27 cellular contexts compared by ENCODE assay signal in the genomic region with DNA sequence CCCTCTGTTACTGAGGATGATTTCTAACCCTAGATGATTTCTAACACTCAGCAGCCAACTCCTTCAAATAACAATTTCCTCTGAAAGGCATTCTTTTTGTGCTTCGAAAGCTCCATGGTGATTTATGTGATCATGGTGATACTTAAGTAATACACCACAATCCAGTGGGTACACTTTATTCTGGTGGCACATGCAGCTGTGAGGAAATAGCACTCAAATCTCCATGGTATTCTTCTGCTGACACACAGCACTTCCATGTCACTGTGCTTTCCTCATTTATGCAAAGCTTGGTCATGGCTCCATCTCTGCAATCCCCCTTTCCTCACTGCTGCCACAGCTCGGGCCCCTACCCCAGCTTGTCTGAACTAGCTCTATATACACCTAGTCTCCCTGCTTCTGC.
"Had no signal": no experiment of that assay in that cellular context is flagged by ENCODE, and none has a peak within 500 bp of the region (broad histone marks: within the 10 kb centered on the region; RNA-seq: fewer than 3 reads in every experiment).

No MANE protein-coding gene starts in this region.

- H3K27me3 ChIP-seq: ascending aorta, body of pancreas had no signal

- H3K9me3 Mint-ChIP-seq: activated naive CD4-positive, alpha-beta T cell treated with anti-CD3 and anti-CD28 coated beads, Interleukin-2, amount 50 U/mL, for 24 hours; activated T-helper 1 cell treated with anti-CD3 and anti-CD28 coated beads, Interleukin-12 subunit alpha, Interleukin-12 subunit beta, Interleukin-2, Interleukin-4 antibody, amounts not matched to agents 30 ng/mL and 10 ng/mL and 1 ng/mL, durations not matched to agents 14 hours and 24 hours and 36 hours; T-helper 2 cell treated with Interferon-gamma antibody and Interleukin-4, amounts not matched to agents 5 μg/mL and 100 μg/mL, for 36 hours; WTC11 had no signal

- H3K27me3 Mint-ChIP-seq: activated naive CD4-positive, alpha-beta T cell treated with anti-CD3 and anti-CD28 coated beads, Interleukin-2, amount 50 U/mL, for 24 hours had no signal

- H3K4me3 ChIP-seq: ascending aorta, body of pancreas, K562, SK-N-MC had no signal

- H3K27ac Mint-ChIP-seq: activated CD8-positive, alpha-beta T cell treated with anti-CD3 and anti-CD28 coated beads, Interleukin-2, amount 10 ng/mL, durations not matched to agents 7 days and 5 days; activated naive CD4-positive, alpha-beta T cell treated with anti-CD3 and anti-CD28 coated beads, Interleukin-2, amount 50 U/mL, for 24 hours; activated T-helper 1 cell treated with anti-CD3 and anti-CD28 coated beads, Interleukin-12 subunit alpha, Interleukin-12 subunit beta, Interleukin-2, Interleukin-4 antibody, amounts not matched to agents 30 ng/mL and 10 ng/mL and 1 ng/mL, durations not matched to agents 14 hours and 24 hours and 36 hours; T-helper 2 cell treated with Interferon-gamma antibody and Interleukin-4, amounts not matched to agents 5 μg/mL and 100 μg/mL, for 36 hours had no signal

- H3K4me1 Mint-ChIP-seq: activated naive CD4-positive, alpha-beta T cell treated with anti-CD3 and anti-CD28 coated beads, Interleukin-2, amount 50 U/mL, for 24 hours had no signal

- H3K4me1 ChIP-seq: ascending aorta, body of pancreas had no signal

- H3K9me3 ChIP-seq: ascending aorta, body of pancreas had no signal

- H3K27ac ChIP-seq: ascending aorta, body of pancreas, SK-N-MC had no signal

- H3K4me3 Mint-ChIP-seq: activated CD8-positive, alpha-beta T cell treated with anti-CD3 and anti-CD28 coated beads, Interleukin-2, amount 10 ng/mL, durations not matched to agents 7 days and 5 days; activated naive CD4-positive, alpha-beta T cell treated with anti-CD3 and anti-CD28 coated beads, Interleukin-2, amount 50 U/mL, for 24 hours; activated T-helper 1 cell treated with anti-CD3 and anti-CD28 coated beads, Interleukin-12 subunit alpha, Interleukin-12 subunit beta, Interleukin-2, Interleukin-4 antibody, amounts not matched to agents 30 ng/mL and 10 ng/mL and 1 ng/mL, durations not matched to agents 14 hours and 24 hours and 36 hours; T-helper 2 cell treated with Interferon-gamma antibody and Interleukin-4, amounts not matched to agents 5 μg/mL and 100 μg/mL, for 36 hours; WTC11 had no signal

- DNase-seq: activated CD4-positive, alpha-beta T cell treated with anti-CD3 and anti-CD28 coated beads for 48 hours; activated CD4-positive, alpha-beta T cell treated with anti-CD3 and anti-CD28 coated beads, Interleukin-2, amount 50 U/mL, for 4 hours; activated CD4-positive, CD25-positive, alpha-beta regulatory T cell treated with anti-CD3 and anti-CD28 coated beads, Interleukin-2, amount 50 U/mL, for 72 hours; activated CD8-positive, alpha-beta memory T cell treated with anti-CD3 and anti-CD28 coated beads, Interleukin-2, amount 50 U/mL, for 48 hours; activated CD8-positive, alpha-beta T cell treated with anti-CD3 and anti-CD28 coated beads, Interleukin-2, amount 10 ng/mL, durations not matched to agents 7 days and 5 days; activated effector memory CD4-positive, alpha-beta T cell treated with Interleukin-2 at 50 U/mL for 16 hours; activated naive CD4-positive, alpha-beta T cell; activated T-cell treated with anti-CD3 and anti-CD28 coated beads, Interleukin-2, amount 50 U/mL, for 1 hour; amniotic stem cell; body of pancreas; Karpas-422; NCI-H1048; NCI-H146; NCI-H187 treated with DMSO at 0.1 percent for 48 hours; NCI-H2081 treated with DMSO at 0.1 percent for 48 hours; NCI-H2227 treated with DMSO at 0.1 percent for 48 hours; NCI-H446 treated with DMSO at 0.1 percent for 48 hours; NCI-H524 treated with DMSO at 0.1 percent for 48 hours; NCI-H748 treated with DMSO at 0.1 percent for 48 hours; T-helper 1 cell had no signal

- H3K36me3 Mint-ChIP-seq: activated naive CD4-positive, alpha-beta T cell treated with anti-CD3 and anti-CD28 coated beads, Interleukin-2, amount 50 U/mL, for 24 hours had no signal
